ENCODE assay signal across 1 cellular context in genomic region chr22:36510966-36511881, GRCh38.
TF ChIP-seq lines count a peak whose summit lies in the region.

No MANE protein-coding gene starts in this region.

TF ChIP-seq in HepG2, 621 proteins besides CTCF, POLR2A, EP300 and RAD21:
- TF ChIP-seq PAXIP1 (CRISPR knock-in tag; conservative IDR thresholded peaks at IDR 0.05) (no peak), MEIS2 (CRISPR knock-in tag; IDR thresholded peaks at IDR 0.05) (no peak), SMC3 (IDR thresholded peaks at IDR 0.05; ENCODE audit: low read length) (peak; percentile 8; the same call in 1 of the 2 replicates), ZNF232 (CRISPR knock-in tag; IDR thresholded peaks at IDR 0.05; ENCODE audit: borderline replicate concordance) (no peak), ARNTL (CRISPR knock-in tag; IDR thresholded peaks at IDR 0.05) (no peak), MEIS1 (CRISPR knock-in tag; IDR thresholded peaks at IDR 0.05; ENCODE audit: borderline replicate concordance) (no peak), TEAD3 (CRISPR knock-in tag; optimal IDR thresholded peaks at IDR 0.05; ENCODE audit: borderline replicate concordance) (peak; percentile 25), STAG1 (CRISPR knock-in tag; IDR thresholded peaks at IDR 0.05) (peak; percentile 19; the same call in 1 of the 2 replicates), RBFOX2 (IDR thresholded peaks at IDR 0.05; ENCODE audit: low read depth, low read length) (0 out of 2 replicates have a peak, but pooled peaks have one; percentile 27), RBM22 (optimal IDR thresholded peaks at IDR 0.05; ENCODE audit: low read length) (peak; percentile 22), ZNF562 (CRISPR knock-in tag; IDR thresholded peaks at IDR 0.05; ENCODE audit: borderline replicate concordance) (no peak), ZBTB42 (CRISPR knock-in tag; IDR thresholded peaks at IDR 0.05) (no peak), KDM5A (IDR thresholded peaks at IDR 0.05; ENCODE audit: borderline replicate concordance, low read length) (no peak), CREBL2 (CRISPR knock-in tag; IDR thresholded peaks at IDR 0.05; ENCODE audit: borderline replicate concordance) (no peak)
